In genomic region chr1:163398980-163399379, GRCh38 we compare ENCODE assay signal across 2 cellular contexts.
TF ChIP-seq lines count a peak whose summit lies in the region.

No MANE protein-coding gene starts in this region.

TF ChIP-seq in WTC11, 78 proteins besides CTCF, POLR2A, EP300 and RAD21 (continued from another document):
- no peak for TF ChIP-seq ZBTB43 (CRISPR knock-in tag; IDR thresholded peaks at IDR 0.05)
- TF ChIP-seq, protein P1, sequence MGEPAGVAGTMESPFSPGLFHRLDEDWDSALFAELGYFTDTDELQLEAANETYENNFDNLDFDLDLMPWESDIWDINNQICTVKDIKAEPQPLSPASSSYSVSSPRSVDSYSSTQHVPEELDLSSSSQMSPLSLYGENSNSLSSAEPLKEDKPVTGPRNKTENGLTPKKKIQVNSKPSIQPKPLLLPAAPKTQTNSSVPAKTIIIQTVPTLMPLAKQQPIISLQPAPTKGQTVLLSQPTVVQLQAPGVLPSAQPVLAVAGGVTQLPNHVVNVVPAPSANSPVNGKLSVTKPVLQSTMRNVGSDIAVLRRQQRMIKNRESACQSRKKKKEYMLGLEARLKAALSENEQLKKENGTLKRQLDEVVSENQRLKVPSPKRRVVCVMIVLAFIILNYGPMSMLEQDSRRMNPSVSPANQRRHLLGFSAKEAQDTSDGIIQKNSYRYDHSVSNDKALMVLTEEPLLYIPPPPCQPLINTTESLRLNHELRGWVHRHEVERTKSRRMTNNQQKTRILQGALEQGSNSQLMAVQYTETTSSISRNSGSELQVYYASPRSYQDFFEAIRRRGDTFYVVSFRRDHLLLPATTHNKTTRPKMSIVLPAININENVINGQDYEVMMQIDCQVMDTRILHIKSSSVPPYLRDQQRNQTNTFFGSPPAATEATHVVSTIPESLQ (CRISPR knock-in tag; IDR thresholded peaks at IDR 0.05): no peak
- no peak for TF ChIP-seq SOX15 (CRISPR knock-in tag; IDR thresholded peaks at IDR 0.05)
- no peak for TF ChIP-seq CBFB (CRISPR knock-in tag; IDR thresholded peaks at IDR 0.05; ENCODE audit: low read depth)
- TF ChIP-seq NR1H2 (CRISPR knock-in tag; IDR thresholded peaks at IDR 0.05): no peak
- TF ChIP-seq, protein P2, sequence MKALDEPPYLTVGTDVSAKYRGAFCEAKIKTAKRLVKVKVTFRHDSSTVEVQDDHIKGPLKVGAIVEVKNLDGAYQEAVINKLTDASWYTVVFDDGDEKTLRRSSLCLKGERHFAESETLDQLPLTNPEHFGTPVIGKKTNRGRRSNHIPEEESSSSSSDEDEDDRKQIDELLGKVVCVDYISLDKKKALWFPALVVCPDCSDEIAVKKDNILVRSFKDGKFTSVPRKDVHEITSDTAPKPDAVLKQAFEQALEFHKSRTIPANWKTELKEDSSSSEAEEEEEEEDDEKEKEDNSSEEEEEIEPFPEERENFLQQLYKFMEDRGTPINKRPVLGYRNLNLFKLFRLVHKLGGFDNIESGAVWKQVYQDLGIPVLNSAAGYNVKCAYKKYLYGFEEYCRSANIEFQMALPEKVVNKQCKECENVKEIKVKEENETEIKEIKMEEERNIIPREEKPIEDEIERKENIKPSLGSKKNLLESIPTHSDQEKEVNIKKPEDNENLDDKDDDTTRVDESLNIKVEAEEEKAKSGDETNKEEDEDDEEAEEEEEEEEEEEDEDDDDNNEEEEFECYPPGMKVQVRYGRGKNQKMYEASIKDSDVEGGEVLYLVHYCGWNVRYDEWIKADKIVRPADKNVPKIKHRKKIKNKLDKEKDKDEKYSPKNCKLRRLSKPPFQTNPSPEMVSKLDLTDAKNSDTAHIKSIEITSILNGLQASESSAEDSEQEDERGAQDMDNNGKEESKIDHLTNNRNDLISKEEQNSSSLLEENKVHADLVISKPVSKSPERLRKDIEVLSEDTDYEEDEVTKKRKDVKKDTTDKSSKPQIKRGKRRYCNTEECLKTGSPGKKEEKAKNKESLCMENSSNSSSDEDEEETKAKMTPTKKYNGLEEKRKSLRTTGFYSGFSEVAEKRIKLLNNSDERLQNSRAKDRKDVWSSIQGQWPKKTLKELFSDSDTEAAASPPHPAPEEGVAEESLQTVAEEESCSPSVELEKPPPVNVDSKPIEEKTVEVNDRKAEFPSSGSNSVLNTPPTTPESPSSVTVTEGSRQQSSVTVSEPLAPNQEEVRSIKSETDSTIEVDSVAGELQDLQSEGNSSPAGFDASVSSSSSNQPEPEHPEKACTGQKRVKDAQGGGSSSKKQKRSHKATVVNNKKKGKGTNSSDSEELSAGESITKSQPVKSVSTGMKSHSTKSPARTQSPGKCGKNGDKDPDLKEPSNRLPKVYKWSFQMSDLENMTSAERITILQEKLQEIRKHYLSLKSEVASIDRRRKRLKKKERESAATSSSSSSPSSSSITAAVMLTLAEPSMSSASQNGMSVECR (CRISPR knock-in tag; IDR thresholded peaks at IDR 0.05; ENCODE audit: borderline replicate concordance): no peak

TF ChIP-seq in H1, 55 proteins besides CTCF, POLR2A, EP300 and RAD21 (continued from another document):
- TF ChIP-seq POLR2AphosphoS5 (IDR thresholded peaks at IDR 0.05; ENCODE audit: low read depth, low read length) (no peak), RBBP5 (IDR thresholded peaks at IDR 0.05; ENCODE audit: borderline replicate concordance, low read depth, low read length) (no peak), GTF2F1 (IDR thresholded peaks at IDR 0.05; ENCODE audit: borderline replicate concordance, low read depth, low read length) (no peak), SP1 (IDR thresholded peaks at IDR 0.05; ENCODE audit: low read depth, low read length) (no peak), MAFK (IDR thresholded peaks at IDR 0.05; ENCODE audit: low read depth, low read length) (no peak), CBX8 (IDR thresholded peaks at IDR 0.05; ENCODE audit: borderline replicate concordance, low read depth, low read length) (no peak), SUZ12 (IDR thresholded peaks at IDR 0.05; ENCODE audit: low read length) (no peak)
TF ChIP-seq in H1: peak in this region for 0.
